Comparison of ENCODE assay signal across 8 cellular contexts in the genomic region with DNA sequence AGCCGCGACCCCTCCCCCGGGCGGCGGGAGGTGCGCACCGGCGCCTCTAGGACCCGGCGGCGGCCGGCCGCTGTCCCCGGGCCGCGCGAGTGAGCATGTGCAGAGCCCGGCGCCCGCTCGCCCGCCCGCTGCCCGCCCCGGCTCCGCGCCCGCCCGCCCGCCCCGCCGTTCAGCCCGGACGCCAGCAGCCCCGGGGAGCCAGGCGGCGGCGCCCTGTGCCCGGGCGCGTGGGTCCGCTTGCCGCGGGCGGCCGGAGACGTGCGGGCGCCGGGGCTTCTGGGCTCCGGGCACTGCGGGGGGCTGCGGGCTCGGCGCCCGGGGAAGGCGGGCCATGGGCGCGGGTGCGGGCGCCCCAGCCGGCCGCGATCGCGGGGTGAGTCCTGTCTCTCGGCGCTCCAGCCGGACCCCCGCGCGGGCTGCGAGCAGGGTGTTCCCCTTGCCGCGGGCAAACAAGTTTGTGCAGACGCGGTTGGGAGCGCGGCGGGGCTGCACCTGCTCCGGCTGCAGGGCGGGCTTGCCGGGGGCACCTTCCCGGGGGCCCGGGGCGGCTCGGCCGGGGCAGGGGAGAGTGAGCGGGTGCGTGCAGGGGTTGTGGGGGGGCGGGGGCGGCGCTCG. TPM values are rescaled to one million over a fixed set of nuclear protein-coding genes. Genes with fewer than 3 reads are reported as not detected.
A peak's percentile ranks its signal among the peaks of the same experiment; 100 is the strongest.
DNase-seq lines count a peak whose midpoint lies in the region; ATAC-seq and TF ChIP-seq lines count a peak whose summit lies in the region.

TSS of gene WSCD1 (plus strand) at position 100 of the 615 bp plus-strand sequence. CDS start 10,280 bp downstream, outside the sequence.

- peaks cover 0 to 13% of the 10 kb centered on the region in 2 donors for H3K36me3 Mint-ChIP-seq in naive B cell

- peak in 1 of 2 donors; percentile 16 for ATAC-seq in naive B cell (ENCODE audit: low read depth in 2 of 2)
- no peak for ATAC-seq in HG03159 (IDR thresholded peaks at IDR 0.05; ENCODE audit: unreplicated experiment)
- ATAC-seq in GM18519 (IDR thresholded peaks at IDR 0.05; ENCODE audit: low FRiP score, unreplicated experiment) = no peak
- no peak for ATAC-seq in HG02885 (IDR thresholded peaks at IDR 0.05; ENCODE audit: poor library complexity, unreplicated experiment)

- H3K27ac ChIP-seq in vagina = no peak within 1 kb of the TSS

- no peaks in the 10 kb centered on the region for H3K27me3 ChIP-seq in vagina

- TF ChIP-seq CTCF in epithelial cell of proximal tubule (conservative IDR thresholded peaks at IDR 0.05; ENCODE audit: low read depth, low read length) (no peak), vagina (IDR thresholded peaks at IDR 0.05) (no peak)

- H3K27me3 Mint-ChIP-seq in naive B cell = peaks cover 55 to 80% (median 79%) of the 10 kb centered on the region in 3 donors

- no peaks in the 10 kb centered on the region for H3K9me3 ChIP-seq in vagina

- H3K4me1 ChIP-seq in vagina = peaks cover 10% of the 10 kb centered on the region

- peaks cover 13 to 20% (median 14%) of the 10 kb centered on the region in 3 donors for H3K4me1 Mint-ChIP-seq in naive B cell

- H3K27ac Mint-ChIP-seq in naive B cell = peak within 1 kb of the TSS in 4 of 6 donors; percentile 28 to 94 (median 57)

- no peak for TF ChIP-seq POLR2A in vagina (IDR thresholded peaks at IDR 0.05)

- intact Hi-C loops in vagina (cut with DNase I) = no loop called here

- no peaks in the 10 kb centered on the region for H3K36me3 ChIP-seq in vagina

- peaks cover 0 to 2% (median 0%) of the 10 kb centered on the region in 7 donors for H3K9me3 Mint-ChIP-seq in naive B cell

- H3K4me3 Mint-ChIP-seq in naive B cell = peak within 1 kb of the TSS; percentile 46 to 91 (median 84)

- H3K4me3 ChIP-seq in epithelial cell of proximal tubule (ENCODE audit: low read depth, low read length) (peak within 1 kb of the TSS; percentile 77), vagina (peak within 1 kb of the TSS; percentile 43 to 56)

- peak; percentile 61 for DNase-seq in GM03348 (ENCODE audit: low spot score)
- DNase-seq in epithelial cell of proximal tubule (ENCODE audit: low read depth) = no peak
- no peak for DNase-seq in naive B cell
- no peak for DNase-seq in vagina (ENCODE audit: extremely low spot score in 2 of 2)

TF ChIP-seq in PFSK-1, 5 proteins besides CTCF, POLR2A, EP300 and RAD21:
- TF ChIP-seq FOXP2 (optimal IDR thresholded peaks at IDR 0.05; ENCODE audit: borderline replicate concordance, extremely low read depth, extremely low read length, insufficient read depth) (peak; percentile 31), POLR2AphosphoS5 (IDR thresholded peaks at IDR 0.05; ENCODE audit: low read depth, low read length) (no peak)
- TF ChIP-seq, protein P1, sequence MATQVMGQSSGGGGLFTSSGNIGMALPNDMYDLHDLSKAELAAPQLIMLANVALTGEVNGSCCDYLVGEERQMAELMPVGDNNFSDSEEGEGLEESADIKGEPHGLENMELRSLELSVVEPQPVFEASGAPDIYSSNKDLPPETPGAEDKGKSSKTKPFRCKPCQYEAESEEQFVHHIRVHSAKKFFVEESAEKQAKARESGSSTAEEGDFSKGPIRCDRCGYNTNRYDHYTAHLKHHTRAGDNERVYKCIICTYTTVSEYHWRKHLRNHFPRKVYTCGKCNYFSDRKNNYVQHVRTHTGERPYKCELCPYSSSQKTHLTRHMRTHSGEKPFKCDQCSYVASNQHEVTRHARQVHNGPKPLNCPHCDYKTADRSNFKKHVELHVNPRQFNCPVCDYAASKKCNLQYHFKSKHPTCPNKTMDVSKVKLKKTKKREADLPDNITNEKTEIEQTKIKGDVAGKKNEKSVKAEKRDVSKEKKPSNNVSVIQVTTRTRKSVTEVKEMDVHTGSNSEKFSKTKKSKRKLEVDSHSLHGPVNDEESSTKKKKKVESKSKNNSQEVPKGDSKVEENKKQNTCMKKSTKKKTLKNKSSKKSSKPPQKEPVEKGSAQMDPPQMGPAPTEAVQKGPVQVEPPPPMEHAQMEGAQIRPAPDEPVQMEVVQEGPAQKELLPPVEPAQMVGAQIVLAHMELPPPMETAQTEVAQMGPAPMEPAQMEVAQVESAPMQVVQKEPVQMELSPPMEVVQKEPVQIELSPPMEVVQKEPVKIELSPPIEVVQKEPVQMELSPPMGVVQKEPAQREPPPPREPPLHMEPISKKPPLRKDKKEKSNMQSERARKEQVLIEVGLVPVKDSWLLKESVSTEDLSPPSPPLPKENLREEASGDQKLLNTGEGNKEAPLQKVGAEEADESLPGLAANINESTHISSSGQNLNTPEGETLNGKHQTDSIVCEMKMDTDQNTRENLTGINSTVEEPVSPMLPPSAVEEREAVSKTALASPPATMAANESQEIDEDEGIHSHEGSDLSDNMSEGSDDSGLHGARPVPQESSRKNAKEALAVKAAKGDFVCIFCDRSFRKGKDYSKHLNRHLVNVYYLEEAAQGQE (IDR thresholded peaks at IDR 0.05; ENCODE audit: insufficient read depth in 1 of 2, low read depth in 2 of 2, low read length in 2 of 2) = no peak

RNA-seq across cellular contexts. Expression of gene WSCD1, which starts in this region (rescaled TPM):
- polyA plus RNA-seq in PFSK-1 (2012; ENCODE audit: insufficient read length, low read depth) = 182 TPM
- 37.4 and 55.6 TPM in 2 replicates for total RNA-seq in epithelial cell of proximal tubule
- polyA plus RNA-seq in naive B cell (ENCODE audit: low read depth in 6 of 6) = not detected
- total RNA-seq in vagina = 2.0 TPM

Comparison
In these comparisons a context has a peak if more than half of its experiments do, and no peak if none do; other contexts are left out.
1. RNA of gene WSCD1 (total RNA-seq): 37.4 to 55.6 TPM in epithelial cell of proximal tubule; 2.0 TPM in vagina (single experiment); every median in the first group is over 10 times any median in the second.